In the genomic region with DNA sequence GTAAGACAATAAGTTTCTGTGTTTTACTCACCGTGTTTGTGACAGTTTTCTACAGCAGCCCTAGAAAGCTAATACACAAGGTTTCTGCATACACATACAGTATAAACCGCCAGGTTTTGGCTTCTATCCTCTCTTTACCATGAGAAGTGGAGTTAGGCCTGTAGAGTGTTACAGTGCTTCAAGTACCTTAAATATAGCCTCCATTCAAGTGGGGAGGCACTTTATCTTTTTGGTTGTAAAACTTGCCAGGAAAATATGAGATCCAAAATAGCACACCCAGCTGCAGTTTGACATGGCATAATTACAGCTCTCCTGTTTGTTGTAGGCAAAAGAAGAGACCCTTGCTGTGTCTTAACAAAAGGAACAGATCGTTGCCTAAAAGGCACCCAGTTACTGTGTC, we compare ENCODE assay signal across 13 cellular contexts.
"Had no signal": no experiment of that assay in that cellular context is flagged by ENCODE, and none has a peak within 500 bp of the region (broad histone marks: within the 10 kb centered on the region; RNA-seq: fewer than 3 reads in every experiment).

No MANE protein-coding gene starts in this region.

- H3K4me3 ChIP-seq: esophagus squamous epithelium, right lobe of liver, suprapubic skin had no signal

- ATAC-seq: natural killer cell had no signal

- H3K4me1 ChIP-seq: esophagus squamous epithelium, suprapubic skin had no signal

- H3K27ac ChIP-seq: esophagus squamous epithelium, right lobe of liver, suprapubic skin had no signal

- H3K27me3 ChIP-seq: esophagus squamous epithelium, right lobe of liver, suprapubic skin had no signal

- H3K9me3 ChIP-seq: right lobe of liver, suprapubic skin had no signal

- H3K36me3 ChIP-seq: esophagus squamous epithelium, right lobe of liver, suprapubic skin had no signal

- DNase-seq: activated B cell treated with CpG ODN at 0.5 μM for 24 hours; activated CD4-positive, alpha-beta T cell treated with anti-CD3 and anti-CD28 coated beads, Interleukin-2, amount 10 ng/mL, durations not matched to agents 7 days and 5 days; activated gamma-delta T cell treated with Interleukin-2 at 50 U/mL for 16 hours; activated naive CD8-positive, alpha-beta T cell treated with anti-CD3 and anti-CD28 coated beads for 36 hours; amygdala; effector CD8-positive, alpha-beta T cell; esophagus squamous epithelium; hypothalamus; mesendoderm; natural killer cell; nucleus accumbens; right lobe of liver had no signal
